8 cellular contexts compared by ENCODE assay signal in genomic region chr9:94029932-94030317, GRCh38. TPM values are rescaled to one million over a fixed set of nuclear protein-coding genes. Genes with fewer than 3 reads are reported as not detected.
DNase-seq lines count a peak whose midpoint lies in the region; ATAC-seq and TF ChIP-seq lines count a peak whose summit lies in the region.

No MANE protein-coding gene starts in this region.

- H3K4me3 ChIP-seq in SJCRH30 (peak overlapping the region; percentile 87), fibroblast of pulmonary artery (replicated peaks; ENCODE audit: low read depth, low read length) (peak overlapping the region; percentile 86), sigmoid colon (peak overlapping the region; percentile 75 to 93 (median 92))

- H3K9me3 ChIP-seq in SJCRH30 (replicated peaks) (peaks cover 3% of the 10 kb centered on the region; the same call in 1 of the 2 replicates), sigmoid colon (no peaks in the 10 kb centered on the region)

- TF ChIP-seq EP300 in sigmoid colon (IDR thresholded peaks at IDR 0.05), result no peak

- intact Hi-C loops in sigmoid colon (cut with DNase I), result no loop called here

- ATAC-seq in GM18870 (IDR thresholded peaks at IDR 0.05; ENCODE audit: unreplicated experiment), result peak; percentile 14

- H3K27me3 ChIP-seq in SJCRH30 (no peaks in the 10 kb centered on the region), sigmoid colon (no peaks in the 10 kb centered on the region)

- no peak for TF ChIP-seq POLR2A in sigmoid colon (IDR thresholded peaks at IDR 0.05)

- H3K27ac ChIP-seq in SJCRH30 (peak overlapping the region; percentile 90), sigmoid colon (peak overlapping the region; percentile 83 to 88 (median 85))

- DNase-seq in SJCRH30, result no peak
- no peak for DNase-seq in fibroblast of pulmonary artery (ENCODE audit: low read depth)
- DNase-seq in sigmoid colon, result no peak
- no peak for DNase-seq in HT-29 (ENCODE audit: low spot score)
- DNase-seq in midbrain (lab: John Stamatoyannopoulos, UW), result no peak
- DNase-seq in COLO668 (lab: John Stamatoyannopoulos, UW; ENCODE audit: unreplicated experiment), result no peak
- DNase-seq in EL, result no peak

- H3K4me1 ChIP-seq in SJCRH30 (peaks cover 8% of the 10 kb centered on the region; the same call in 1 of the 2 replicates), sigmoid colon (peaks cover 0 to 25% (median 13%) of the 10 kb centered on the region in 4 donors)

- WGBS in sigmoid colon, 2 donors, result 17 to 24% methylated on average over 6 of the region's 6 CpGs

- TF ChIP-seq CTCF in fibroblast of pulmonary artery (IDR thresholded peaks at IDR 0.05; ENCODE audit: low read length, missing control alignments), result no peak
- no peak for TF ChIP-seq CTCF in sigmoid colon (IDR thresholded peaks at IDR 0.05)

- H3K36me3 ChIP-seq in SJCRH30 (no peaks in the 10 kb centered on the region), sigmoid colon (no peaks in the 10 kb centered on the region)

RNA-seq across cellular contexts. Expression of gene PTPDC1, which starts 54.3 kb away (rescaled TPM):
- total RNA-seq in SJCRH30 (2014; rRNA removed; shearing (Covaris generic)), result 19.8 and 23.9 TPM in 2 replicates
- 10 to 100 TPM; 12.0 to 16.3 (median 13.8) TPM for total RNA-seq in sigmoid colon
- 1 to 10 TPM; 2.1 to 2.5 (median 2.4) TPM for polyA plus RNA-seq in sigmoid colon
- total RNA-seq in HT-29 (2014; rRNA removed; shearing (Covaris generic)), result 6.0 and 8.2 TPM in 2 replicates
